Comparison of ENCODE assay signal across 27 cellular contexts in genomic region chr3:134880431-134880830, GRCh38.
DNase-seq lines count a peak whose midpoint lies in the region; ATAC-seq, FAIRE-seq and TF ChIP-seq lines count a peak whose summit lies in the region.
"Had no signal": no experiment of that assay in that cellular context is flagged by ENCODE, and none has a peak within 500 bp of the region (broad histone marks: within the 10 kb centered on the region; RNA-seq: fewer than 3 reads in every experiment).

No MANE protein-coding gene starts in this region.

- intact Hi-C loops in cardiac septum (cut with DNase I), result no loop called here
- intact Hi-C loops in activated CD8-positive, alpha-beta T cell treated with anti-CD3 and anti-CD28 coated beads for 36 hours (cut with micrococcal nuclease), result no loop called here
- intact Hi-C loops in HepG2 (cut with micrococcal nuclease; ENCODE audit: unreplicated experiment), result no loop called here

- H3K27ac ChIP-seq in right atrium auricular region, result no peak overlapping the region
- peak overlapping the region; percentile 49 for H3K27ac ChIP-seq in caudate nucleus (ENCODE audit: low read depth, low read length)
- H3K27ac ChIP-seq in HepG2 (ENCODE audit: extremely low read length, insufficient read depth, low read length), result no peak overlapping the region
- H3K27ac ChIP-seq: A549; BLaER1 treated with 17β-estradiol and CSF1 and Interleukin-3, amounts not matched to agents 10 nM and 100 nM; GM23248 had no signal

- H3K9me3 Mint-ChIP-seq in progenitor cell of endocrine pancreas (ENCODE audit: low read depth) (no peaks in the 10 kb centered on the region), nephron progenitor cell (no peaks in the 10 kb centered on the region)
- H3K9me3 Mint-ChIP-seq in activated CD8-positive, alpha-beta T cell treated with anti-CD3 and anti-CD28 coated beads for 36 hours, result no peaks in the 10 kb centered on the region

- no peak overlapping the region for H2AFZ ChIP-seq in HepG2 (ENCODE audit: low read length)
- H2AFZ ChIP-seq: GM23248 had no signal

- TF ChIP-seq POLR2A in HepG2 (IDR thresholded peaks at IDR 0.05; ENCODE audit: insufficient read depth in 1 of 2, low read depth in 2 of 2, low read length in 2 of 2), result no peak

- CTCF ChIA-PET in activated CD8-positive, alpha-beta T cell treated with anti-CD3 and anti-CD28 coated beads for 36 hours (lab: Charles Lee), result no interaction called here
- CTCF ChIA-PET in HepG2 (lab: Yijun Ruan, JAX; ENCODE audit: low intra/inter-chr PET ratio, low total read pairs), result no interaction called here

- POLR2A ChIA-PET in activated CD8-positive, alpha-beta T cell treated with anti-CD3 and anti-CD28 coated beads for 36 hours (lab: Charles Lee), result no interaction called here
- POLR2A ChIA-PET in HepG2 (lab: Yijun Ruan, JAX), result no interaction called here

- no peaks in the 10 kb centered on the region for H4K20me1 ChIP-seq in HepG2 (ENCODE audit: insufficient read depth, low read length)
- H4K20me1 ChIP-seq: BLaER1 treated with 17β-estradiol and CSF1 and Interleukin-3, amounts not matched to agents 10 nM and 100 nM had no signal

- no peaks in the 10 kb centered on the region for H3K36me3 Mint-ChIP-seq in progenitor cell of endocrine pancreas (ENCODE audit: insufficient read depth)
- no peaks in the 10 kb centered on the region for H3K36me3 Mint-ChIP-seq in activated CD8-positive, alpha-beta T cell treated with anti-CD3 and anti-CD28 coated beads for 36 hours (ENCODE audit: low read depth)
- no peaks in the 10 kb centered on the region for H3K36me3 Mint-ChIP-seq in nephron progenitor cell (ENCODE audit: low read depth)
- H3K36me3 Mint-ChIP-seq: CD14-positive monocyte; CD8-positive, alpha-beta memory T cell had no signal

- TF ChIP-seq CTCF in right atrium auricular region (IDR thresholded peaks at IDR 0.05) (no peak), progenitor cell of endocrine pancreas (IDR thresholded peaks at IDR 0.05; ENCODE audit: unreplicated experiment) (no peak), HepG2 (CRISPR knock-in tag; IDR thresholded peaks at IDR 0.05) (no peak), nephron progenitor cell (IDR thresholded peaks at IDR 0.05) (no peak)
- TF ChIP-seq CTCF in activated CD8-positive, alpha-beta T cell treated with anti-CD3 and anti-CD28 coated beads for 36 hours (IDR thresholded peaks at IDR 0.05), result no peak

- DNase-seq in cardiac septum (ENCODE audit: low spot score), result peak; percentile 20
- no peak for DNase-seq in right atrium auricular region (ENCODE audit: low spot score)
- no peak for DNase-seq in caudate nucleus (lab: John Stamatoyannopoulos, UW)
- no peak for DNase-seq in progenitor cell of endocrine pancreas (ENCODE audit: low spot score, unreplicated experiment)
- DNase-seq in activated CD8-positive, alpha-beta T cell treated with anti-CD3 and anti-CD28 coated beads for 36 hours, result no peak
- no peak for DNase-seq in HepG2 (ENCODE audit: low spot score)
- no peak for DNase-seq in nephron progenitor cell
- DNase-seq: 8988T; ACHN; AML-193; BE2C; CD4-positive, alpha-beta T cell; CD8-positive, alpha-beta memory T cell; DMS 273 treated with DMSO at 0.1 percent for 48 hours; DMS79; EL; GDM1; GM23248; H7; HCEC 1CT had no signal

- WGBS in HepG2 (ENCODE audit: low lambda C conversion rate), result 13% methylated on average over 3 of the region's 4 CpGs

- H3K79me2 ChIP-seq in HepG2 (ENCODE audit: insufficient read depth, low read length), result no peaks in the 10 kb centered on the region

- H3K4me3 Mint-ChIP-seq in progenitor cell of endocrine pancreas (ENCODE audit: low read depth) (no peak overlapping the region), nephron progenitor cell (no peak overlapping the region)
- no peak overlapping the region for H3K4me3 Mint-ChIP-seq in activated CD8-positive, alpha-beta T cell treated with anti-CD3 and anti-CD28 coated beads for 36 hours
- H3K4me3 Mint-ChIP-seq: CD14-positive monocyte; CD4-positive, alpha-beta T cell; CD8-positive, alpha-beta memory T cell had no signal

- H3K9ac ChIP-seq in HepG2 (ENCODE audit: insufficient read depth, low read depth, low read length), result no peak overlapping the region
- H3K9ac ChIP-seq: BLaER1 treated with 17β-estradiol and CSF1 and Interleukin-3, amounts not matched to agents 10 nM and 100 nM; GM23248 had no signal

- no peak for TF ChIP-seq EP300 in HepG2 (IDR thresholded peaks at IDR 0.05; ENCODE audit: low read depth in 2 of 2, low read length in 2 of 2)
- no peak for TF ChIP-seq EP300 in HepG2 (CRISPR knock-in tag; IDR thresholded peaks at IDR 0.05; ENCODE audit: borderline replicate concordance)

- in situ Hi-C loops in HepG2 (cut with HindIII; ENCODE audit: extremely low pct_ligation_motif_present, low pct_unique_long_range_greater_than_20kb), result no loop called here

- H3K27ac Mint-ChIP-seq in progenitor cell of endocrine pancreas (peak overlapping the region; percentile 41), nephron progenitor cell (no peak overlapping the region)
- no peak overlapping the region for H3K27ac Mint-ChIP-seq in activated CD8-positive, alpha-beta T cell treated with anti-CD3 and anti-CD28 coated beads for 36 hours
- H3K27ac Mint-ChIP-seq: CD14-positive monocyte; CD4-positive, alpha-beta T cell had no signal

- no peak for TF ChIP-seq RAD21 in HepG2 (CRISPR knock-in tag; IDR thresholded peaks at IDR 0.05)

- H3K4me1 ChIP-seq in right atrium auricular region (no peaks in the 10 kb centered on the region), HepG2 (ENCODE audit: insufficient read depth, low read length) (no peaks in the 10 kb centered on the region)
- H3K4me1 ChIP-seq: A549; BE2C; BLaER1 treated with 17β-estradiol and CSF1 and Interleukin-3, amounts not matched to agents 10 nM and 100 nM had no signal

- no peaks in the 10 kb centered on the region for H3K27me3 ChIP-seq in right atrium auricular region
- no peaks in the 10 kb centered on the region for H3K27me3 ChIP-seq in HepG2 (ENCODE audit: control insufficient read depth in 1 of 2, insufficient read depth in 2 of 2, low read length in 2 of 2)
- H3K27me3 ChIP-seq: BLaER1 treated with 17β-estradiol and CSF1 and Interleukin-3, amounts not matched to agents 10 nM and 100 nM had no signal

- no peaks in the 10 kb centered on the region for H3K36me3 ChIP-seq in right atrium auricular region
- H3K36me3 ChIP-seq in HepG2 (replicated peaks in 1 of 2; ENCODE audit: control insufficient read depth in 1 of 2, insufficient read depth in 2 of 2, low read length in 2 of 2), result no peaks in the 10 kb centered on the region
- H3K36me3 ChIP-seq: BE2C; BLaER1 treated with 17β-estradiol and CSF1 and Interleukin-3, amounts not matched to agents 10 nM and 100 nM had no signal

- H3K4me3 ChIP-seq in right atrium auricular region (no peak overlapping the region), HepG2 (replicated peaks in 1 of 3; ENCODE audit: insufficient read depth in 1 of 3, low read depth in 2 of 3, low read length in 3 of 3) (no peak overlapping the region)
- H3K4me3 ChIP-seq: A549; BLaER1 treated with 17β-estradiol and CSF1 and Interleukin-3, amounts not matched to agents 10 nM and 100 nM; GM12878; GM23248 had no signal

- ATAC-seq in activated CD8-positive, alpha-beta T cell treated with anti-CD3 and anti-CD28 coated beads for 36 hours, result no peak
- no peak for ATAC-seq in HepG2
- ATAC-seq: A549, GM12878 had no signal

- H3K9me3 ChIP-seq in right atrium auricular region, result no peaks in the 10 kb centered on the region
- no peaks in the 10 kb centered on the region for H3K9me3 ChIP-seq in HepG2 (ENCODE audit: low read length)
- H3K9me3 ChIP-seq: A549; BE2C; BLaER1 treated with 17β-estradiol and CSF1 and Interleukin-3, amounts not matched to agents 10 nM and 100 nM had no signal

- FAIRE-seq in HepG2 (lab: Jason Lieb, UNC), result no peak
- FAIRE-seq: A549, D721Med, GM12878, GM19239, H1 had no signal

- H3K4me1 Mint-ChIP-seq in progenitor cell of endocrine pancreas (ENCODE audit: low read depth) (peaks cover 4% of the 10 kb centered on the region), nephron progenitor cell (peaks cover 8% of the 10 kb centered on the region)
- H3K4me1 Mint-ChIP-seq in activated CD8-positive, alpha-beta T cell treated with anti-CD3 and anti-CD28 coated beads for 36 hours (ENCODE audit: low read depth), result no peaks in the 10 kb centered on the region
- H3K4me1 Mint-ChIP-seq: CD14-positive monocyte; CD8-positive, alpha-beta memory T cell had no signal

- no TSS peak for BruUV-seq in HepG2 (replicated peaks; lab: Mats Ljungman, UMichigan)

- no peak overlapping the region for H3K4me2 ChIP-seq in HepG2 (ENCODE audit: low read depth, low read length)
- H3K4me2 ChIP-seq: A549; BLaER1 treated with 17β-estradiol and CSF1 and Interleukin-3, amounts not matched to agents 10 nM and 100 nM had no signal

- H3K27me3 Mint-ChIP-seq in progenitor cell of endocrine pancreas, result peaks cover 6% of the 10 kb centered on the region
- peaks cover 2% of the 10 kb centered on the region for H3K27me3 Mint-ChIP-seq in activated CD8-positive, alpha-beta T cell treated with anti-CD3 and anti-CD28 coated beads for 36 hours
- peaks cover 52% of the 10 kb centered on the region for H3K27me3 Mint-ChIP-seq in nephron progenitor cell (ENCODE audit: low read depth, poor library complexity)

TF ChIP-seq in HepG2, 621 proteins besides CTCF, POLR2A, EP300 and RAD21 (continues in another document):
- no peak for TF ChIP-seq ZNF691 (CRISPR knock-in tag; IDR thresholded peaks at IDR 0.05; ENCODE audit: borderline replicate concordance, low read depth)
- TF ChIP-seq ZBTB26 (CRISPR knock-in tag; IDR thresholded peaks at IDR 0.05; ENCODE audit: borderline replicate concordance), result no peak
